ENCODE assay signal across 17 cellular contexts in genomic region chr13:95236774-95237173, GRCh38.
DNase-seq lines count a peak whose midpoint lies in the region; ATAC-seq, FAIRE-seq and TF ChIP-seq lines count a peak whose summit lies in the region.
"Had no signal": no experiment of that assay in that cellular context is flagged by ENCODE, and none has a peak within 500 bp of the region (broad histone marks: within the 10 kb centered on the region; RNA-seq: fewer than 3 reads in every experiment).

No MANE protein-coding gene starts in this region.

- no peaks in the 10 kb centered on the region for H3K27me3 ChIP-seq in right lobe of liver
- no peaks in the 10 kb centered on the region for H3K27me3 ChIP-seq in HepG2 (ENCODE audit: control insufficient read depth in 1 of 2, insufficient read depth in 2 of 2, low read length in 2 of 2)
- no peaks in the 10 kb centered on the region for H3K27me3 ChIP-seq in left lung
- H3K27me3 ChIP-seq: BLaER1 treated with 17β-estradiol and CSF1 and Interleukin-3, amounts not matched to agents 10 nM and 100 nM had no signal

- no peaks in the 10 kb centered on the region for H3K36me3 Mint-ChIP-seq in progenitor cell of endocrine pancreas (ENCODE audit: insufficient read depth)

- no peak overlapping the region for H3K4me3 ChIP-seq in right lobe of liver
- no peak overlapping the region for H3K4me3 ChIP-seq in HepG2 (replicated peaks in 1 of 3; ENCODE audit: insufficient read depth in 1 of 3, low read depth in 2 of 3, low read length in 3 of 3)
- H3K4me3 ChIP-seq in left lung, result no peak overlapping the region
- H3K4me3 ChIP-seq: BLaER1 treated with 17β-estradiol and CSF1 and Interleukin-3, amounts not matched to agents 10 nM and 100 nM; PC-9 had no signal

- TF ChIP-seq RAD21 in HepG2 (CRISPR knock-in tag; IDR thresholded peaks at IDR 0.05), result no peak

- no peaks in the 10 kb centered on the region for H3K27me3 Mint-ChIP-seq in progenitor cell of endocrine pancreas

- no peaks in the 10 kb centered on the region for H3K9me3 ChIP-seq in right lobe of liver
- H3K9me3 ChIP-seq in HepG2 (ENCODE audit: low read length), result no peaks in the 10 kb centered on the region
- H3K9me3 ChIP-seq in left lung, result no peaks in the 10 kb centered on the region
- H3K9me3 ChIP-seq: BLaER1 treated with 17β-estradiol and CSF1 and Interleukin-3, amounts not matched to agents 10 nM and 100 nM had no signal

- no peak overlapping the region for H3K9ac ChIP-seq in HepG2 (ENCODE audit: insufficient read depth, low read depth, low read length)
- H3K9ac ChIP-seq: BLaER1 treated with 17β-estradiol and CSF1 and Interleukin-3, amounts not matched to agents 10 nM and 100 nM had no signal

- POLR2A ChIA-PET in HepG2 (lab: Yijun Ruan, JAX), result no interaction called here

- peaks cover 14% of the 10 kb centered on the region for H3K4me1 Mint-ChIP-seq in progenitor cell of endocrine pancreas (ENCODE audit: low read depth)

- no TSS peak for BruUV-seq in HepG2 (replicated peaks; lab: Mats Ljungman, UMichigan)

- CTCF ChIA-PET in HepG2 (lab: Yijun Ruan, JAX; ENCODE audit: low intra/inter-chr PET ratio, low total read pairs), result no interaction called here

- WGBS in right lobe of liver (ENCODE audit: insufficient coverage, low coverage, low lambda C conversion rate, missing lambda C conversion rate), result 73% methylated on average over 8 of the region's 9 CpGs
- 92% methylated on average over 9 of the region's 9 CpGs for WGBS in HepG2 (ENCODE audit: low lambda C conversion rate)

- peak overlapping the region; percentile 27 for H3K27ac Mint-ChIP-seq in progenitor cell of endocrine pancreas

- intact Hi-C loops in right lobe of liver (cut with DNase I), result no loop called here
- intact Hi-C loops in HepG2 (cut with micrococcal nuclease; ENCODE audit: unreplicated experiment), result no loop called here
- intact Hi-C loops in left lung (cut with DNase I), result no loop called here

- no peaks in the 10 kb centered on the region for H3K9me3 Mint-ChIP-seq in progenitor cell of endocrine pancreas (ENCODE audit: low read depth)

- H3K4me1 ChIP-seq in right lobe of liver (no peaks in the 10 kb centered on the region), HepG2 (ENCODE audit: insufficient read depth, low read length) (peaks cover 8% of the 10 kb centered on the region), left lung (peaks cover 0 to 5% of the 10 kb centered on the region in 2 donors)

- ATAC-seq in right lobe of liver (peak in 3 of 4 donors; percentile 47 to 90 (median 70)), HepG2 (no peak), left lung (peak; percentile 63)
- ATAC-seq: HCT116 had no signal

- TF ChIP-seq POLR2A in right lobe of liver (IDR thresholded peaks at IDR 0.05), result no peak
- no peak for TF ChIP-seq POLR2A in HepG2 (IDR thresholded peaks at IDR 0.05; ENCODE audit: insufficient read depth in 1 of 2, low read depth in 2 of 2, low read length in 2 of 2)

- no peaks in the 10 kb centered on the region for H3K79me2 ChIP-seq in HepG2 (ENCODE audit: insufficient read depth, low read length)

- no peak overlapping the region for H2AFZ ChIP-seq in HepG2 (ENCODE audit: low read length)
- H2AFZ ChIP-seq: PC-9 had no signal

- no peak for TF ChIP-seq CTCF in right lobe of liver (IDR thresholded peaks at IDR 0.05)
- no peak for TF ChIP-seq CTCF in HepG2 (CRISPR knock-in tag; IDR thresholded peaks at IDR 0.05)
- no peak for TF ChIP-seq CTCF in left lung (IDR thresholded peaks at IDR 0.05)
- no peak for TF ChIP-seq CTCF in progenitor cell of endocrine pancreas (IDR thresholded peaks at IDR 0.05; ENCODE audit: unreplicated experiment)
- no peak for TF ChIP-seq CTCF in GM13976 (IDR thresholded peaks at IDR 0.05; ENCODE audit: borderline replicate concordance, control extremely low read depth, extremely low read depth, insufficient read depth, missing control alignments)

- TF ChIP-seq EP300 in HepG2 (IDR thresholded peaks at IDR 0.05; ENCODE audit: low read depth in 2 of 2, low read length in 2 of 2) (no peak), HepG2 (CRISPR knock-in tag; IDR thresholded peaks at IDR 0.05; ENCODE audit: borderline replicate concordance) (no peak)

- H3K27ac ChIP-seq in right lobe of liver (no peak overlapping the region), HepG2 (ENCODE audit: extremely low read length, insufficient read depth, low read length) (no peak overlapping the region), left lung (peak overlapping the region in 1 of 2 donors; percentile 34)
- H3K27ac ChIP-seq: BLaER1 treated with 17β-estradiol and CSF1 and Interleukin-3, amounts not matched to agents 10 nM and 100 nM; PC-9 had no signal

- in situ Hi-C loops in HepG2 (cut with HindIII; ENCODE audit: extremely low pct_ligation_motif_present, low pct_unique_long_range_greater_than_20kb) (no loop called here), GM13976 (cut with MboI; ENCODE audit: low sequenced_read_pairs, unreplicated experiment) (no loop called here)

- H3K36me3 ChIP-seq in right lobe of liver, result no peaks in the 10 kb centered on the region
- no peaks in the 10 kb centered on the region for H3K36me3 ChIP-seq in HepG2 (replicated peaks in 1 of 2; ENCODE audit: control insufficient read depth in 1 of 2, insufficient read depth in 2 of 2, low read length in 2 of 2)
- no peaks in the 10 kb centered on the region for H3K36me3 ChIP-seq in left lung

- no peaks in the 10 kb centered on the region for H4K20me1 ChIP-seq in HepG2 (ENCODE audit: insufficient read depth, low read length)

- no peak overlapping the region for H3K4me2 ChIP-seq in HepG2 (ENCODE audit: low read depth, low read length)
- H3K4me2 ChIP-seq: BLaER1 treated with 17β-estradiol and CSF1 and Interleukin-3, amounts not matched to agents 10 nM and 100 nM; PC-9 had no signal

- peak in 1 of 3 donors; percentile 58 for DNase-seq in right lobe of liver
- no peak for DNase-seq in HepG2 (ENCODE audit: low spot score)
- no peak for DNase-seq in left lung
- DNase-seq in progenitor cell of endocrine pancreas (ENCODE audit: low spot score, unreplicated experiment), result no peak
- no peak for DNase-seq in RKO (ENCODE audit: low spot score)
- DNase-seq in SIG-M5 treated with dmso at 0.1 percent for 504 hours (lab: John Stamatoyannopoulos, UW; ENCODE audit: unreplicated experiment), result no peak
- no peak for DNase-seq in superior temporal gyrus (ENCODE audit: extremely low spot score)
- DNase-seq in GM13976 (ENCODE audit: low spot score), result no peak
- DNase-seq: 8988T; NCI-H1694; NCI-H345; NCI-H526 treated with DMSO at 0.1 percent for 48 hours; NK-92 treated with Interleukin-12 subunit alpha and Interleukin-12 subunit beta, amount 100 ng/mL, for 24 hours; PC-9 had no signal

- no peak overlapping the region for H3K4me3 Mint-ChIP-seq in progenitor cell of endocrine pancreas (ENCODE audit: low read depth)

- FAIRE-seq in HepG2 (lab: Jason Lieb, UNC), result no peak
- FAIRE-seq: GM18507 had no signal

TF ChIP-seq in HepG2, 621 proteins besides CTCF, POLR2A, EP300 and RAD21:
- TF ChIP-seq ZNF589 (CRISPR knock-in tag; conservative IDR thresholded peaks at IDR 0.05) (no peak), NR0B2 (CRISPR knock-in tag; IDR thresholded peaks at IDR 0.05) (no peak), NBN (conservative IDR thresholded peaks at IDR 0.05) (no peak), ZNF530 (CRISPR knock-in tag; IDR thresholded peaks at IDR 0.05; ENCODE audit: low read depth) (no peak), ZFP1 (CRISPR knock-in tag; IDR thresholded peaks at IDR 0.05) (no peak)
- TF ChIP-seq, protein P1, sequence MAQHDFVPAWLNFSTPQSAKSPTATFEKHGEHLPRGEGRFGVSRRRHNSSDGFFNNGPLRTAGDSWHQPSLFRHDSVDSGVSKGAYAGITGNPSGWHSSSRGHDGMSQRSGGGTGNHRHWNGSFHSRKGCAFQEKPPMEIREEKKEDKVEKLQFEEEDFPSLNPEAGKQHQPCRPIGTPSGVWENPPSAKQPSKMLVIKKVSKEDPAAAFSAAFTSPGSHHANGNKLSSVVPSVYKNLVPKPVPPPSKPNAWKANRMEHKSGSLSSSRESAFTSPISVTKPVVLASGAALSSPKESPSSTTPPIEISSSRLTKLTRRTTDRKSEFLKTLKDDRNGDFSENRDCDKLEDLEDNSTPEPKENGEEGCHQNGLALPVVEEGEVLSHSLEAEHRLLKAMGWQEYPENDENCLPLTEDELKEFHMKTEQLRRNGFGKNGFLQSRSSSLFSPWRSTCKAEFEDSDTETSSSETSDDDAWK (CRISPR knock-in tag; IDR thresholded peaks at IDR 0.05), result no peak
